In genomic region chr22:49956418-49956770, GRCh38 we compare ENCODE assay signal across 18 cellular contexts. TPM values are rescaled to one million over a fixed set of nuclear protein-coding genes. Genes with fewer than 3 reads are reported as not detected.
DNase-seq lines count a peak whose midpoint lies in the region; ATAC-seq and TF ChIP-seq lines count a peak whose summit lies in the region.
"Had no signal": no experiment of that assay in that cellular context is flagged by ENCODE, and none has a peak within 500 bp of the region (broad histone marks: within the 10 kb centered on the region; RNA-seq: fewer than 3 reads in every experiment).

No MANE protein-coding gene starts in this region.

- H3K4me1 ChIP-seq in IMR-90 (ENCODE audit: control insufficient read depth, insufficient read depth, low read length): peaks cover 35% of the 10 kb centered on the region
- H3K4me1 ChIP-seq in mesenchymal stem cell (ENCODE audit: control insufficient read depth, insufficient read depth, low read depth, low read length): peaks cover 50% of the 10 kb centered on the region
- H3K4me1 ChIP-seq: neural progenitor cell had no signal

- TF ChIP-seq POLR2A in IMR-90 (IDR thresholded peaks at IDR 0.05; ENCODE audit: low read depth, low read length): no peak

- H3K9me1 ChIP-seq in IMR-90 (ENCODE audit: insufficient read depth, low read length): peaks cover 21% of the 10 kb centered on the region

- H3K23ac ChIP-seq in IMR-90 (ENCODE audit: low read depth, low read length) (no peak overlapping the region), mesenchymal stem cell (ENCODE audit: low read length in 2 of 2) (no peak overlapping the region)

- no peak overlapping the region for H2AFZ ChIP-seq in IMR-90 (replicated peaks; ENCODE audit: low read length, poor library complexity)
- H2AFZ ChIP-seq in mesenchymal stem cell (ENCODE audit: low read depth, low read length): no peak overlapping the region
- H2AFZ ChIP-seq: neural progenitor cell had no signal

- no peak overlapping the region for H2BK5ac ChIP-seq in IMR-90 (ENCODE audit: low read depth, low read length, poor library complexity, severe bottlenecking)
- H2BK5ac ChIP-seq in mesenchymal stem cell (ENCODE audit: low read depth, low read length, poor library complexity, severe bottlenecking): no peak overlapping the region

- H3K36me3 Mint-ChIP-seq in stimulated activated memory B cell treated with anti-CD40 and anti-IgM and Interleukin-4, amounts not matched to agents 10 μg/mL and 1 μg/mL and 100 μg/mL, for 72 hours: peaks cover under 1% of the 10 kb centered on the region
- H3K36me3 Mint-ChIP-seq in stimulated activated effector memory CD8-positive, alpha-beta T cell treated with anti-CD3 and anti-CD28 coated beads, Interleukin-12 subunit alpha, Interleukin-12 subunit beta, amount 100 ng/mL, for 72 hours: peaks cover 3% of the 10 kb centered on the region
- H3K36me3 Mint-ChIP-seq: neural progenitor cell had no signal

- DNase-seq in IMR-90: no peak
- DNase-seq in Right ventricle myocardium superior: peak; percentile 49
- no peak for DNase-seq in mesenchymal stem cell
- DNase-seq in EL: no peak
- no peak for DNase-seq in COLO668 (lab: John Stamatoyannopoulos, UW; ENCODE audit: unreplicated experiment)
- no peak for DNase-seq in stimulated activated effector memory CD8-positive, alpha-beta T cell treated with anti-CD3 and anti-CD28 coated beads, Interleukin-12 subunit alpha, Interleukin-12 subunit beta, amount 100 ng/mL, for 72 hours (ENCODE audit: low spot score in 2 of 2)
- DNase-seq: activated CD4-positive, CD25-positive, alpha-beta regulatory T cell; activated CD8-positive, alpha-beta T cell treated with anti-CD3 and anti-CD28 coated beads for 36 hours; activated gamma-delta T cell treated with Interleukin-2 at 50 U/mL for 16 hours; cortex of kidney; NCI-H146; NCI-H526 had no signal

- H3K4me2 ChIP-seq in IMR-90 (ENCODE audit: low read depth, low read length) (no peak overlapping the region), mesenchymal stem cell (ENCODE audit: low read length, poor library complexity, severe bottlenecking) (no peak overlapping the region)
- H3K4me2 ChIP-seq: neural progenitor cell had no signal

- no peaks in the 10 kb centered on the region for H3K9me3 Mint-ChIP-seq in stimulated activated memory B cell treated with anti-CD40 and anti-IgM and Interleukin-4, amounts not matched to agents 10 μg/mL and 1 μg/mL and 100 μg/mL, for 72 hours
- H3K9me3 Mint-ChIP-seq in stimulated activated effector memory CD8-positive, alpha-beta T cell treated with anti-CD3 and anti-CD28 coated beads, Interleukin-12 subunit alpha, Interleukin-12 subunit beta, amount 100 ng/mL, for 72 hours: no peaks in the 10 kb centered on the region
- H3K9me3 Mint-ChIP-seq: activated CD8-positive, alpha-beta T cell treated with anti-CD3 and anti-CD28 coated beads for 36 hours; CD14-positive monocyte; neural progenitor cell had no signal

- dilution Hi-C loops in IMR-90 (cut with HindIII; ENCODE audit: low sequenced_read_pairs, unreplicated experiment): no loop called here

- intact Hi-C loops in IMR-90 (cut with micrococcal nuclease) (no loop called here), Right ventricle myocardium superior (cut with DNase I) (no loop called here)

- H3K14ac ChIP-seq in IMR-90 (replicated peaks; ENCODE audit: low read depth, low read length): no peak overlapping the region
- no peak overlapping the region for H3K14ac ChIP-seq in mesenchymal stem cell (ENCODE audit: low read length in 2 of 2)

- no peak for ATAC-seq in IMR-90 (ENCODE audit: low read depth)
- no peak for ATAC-seq in Right ventricle myocardium superior (ENCODE audit: poor library complexity)
- no peak for ATAC-seq in stimulated activated memory B cell treated with anti-CD40 and anti-IgM and Interleukin-4, amounts not matched to agents 10 μg/mL and 1 μg/mL and 100 μg/mL, for 72 hours
- no peak for ATAC-seq in HG03520 (IDR thresholded peaks at IDR 0.05; ENCODE audit: unreplicated experiment)
- ATAC-seq in stimulated activated effector memory CD8-positive, alpha-beta T cell treated with anti-CD3 and anti-CD28 coated beads, Interleukin-12 subunit alpha, Interleukin-12 subunit beta, amount 100 ng/mL, for 72 hours: no peak
- ATAC-seq: activated CD8-positive, alpha-beta T cell treated with anti-CD3 and anti-CD28 coated beads for 36 hours had no signal

- no peak overlapping the region for H3K27ac ChIP-seq in IMR-90 (ENCODE audit: insufficient read depth, low read length)
- no peak overlapping the region for H3K27ac ChIP-seq in mesenchymal stem cell (ENCODE audit: low read length, poor library complexity, severe bottlenecking)
- H3K27ac ChIP-seq: neural progenitor cell had no signal

- H2AK9ac ChIP-seq in IMR-90 (replicated peaks; ENCODE audit: low read depth, low read length, poor library complexity): peak overlapping the region; percentile 37

- H3K4me3 Mint-ChIP-seq in stimulated activated memory B cell treated with anti-CD40 and anti-IgM and Interleukin-4, amounts not matched to agents 10 μg/mL and 1 μg/mL and 100 μg/mL, for 72 hours: no peak overlapping the region
- no peak overlapping the region for H3K4me3 Mint-ChIP-seq in stimulated activated effector memory CD8-positive, alpha-beta T cell treated with anti-CD3 and anti-CD28 coated beads, Interleukin-12 subunit alpha, Interleukin-12 subunit beta, amount 100 ng/mL, for 72 hours
- H3K4me3 Mint-ChIP-seq: activated CD8-positive, alpha-beta T cell treated with anti-CD3 and anti-CD28 coated beads for 36 hours; CD14-positive monocyte; neural progenitor cell had no signal

- peaks cover 4 to 11% of the 10 kb centered on the region in 2 experiments; a peak in 2 of 4 replicates for H3K79me1 ChIP-seq in IMR-90 (ENCODE audit: low read depth in 1 of 2, low read length in 2 of 2)
- H3K79me1 ChIP-seq in mesenchymal stem cell (replicated peaks; ENCODE audit: low read length, poor library complexity, severe bottlenecking): peaks cover 2% of the 10 kb centered on the region

- CTCF ChIA-PET in IMR-90 (lab: Yijun Ruan, JAX): no interaction called here

- H3K27me3 Mint-ChIP-seq in stimulated activated memory B cell treated with anti-CD40 and anti-IgM and Interleukin-4, amounts not matched to agents 10 μg/mL and 1 μg/mL and 100 μg/mL, for 72 hours: no peaks in the 10 kb centered on the region
- H3K27me3 Mint-ChIP-seq: activated CD8-positive, alpha-beta T cell treated with anti-CD3 and anti-CD28 coated beads for 36 hours had no signal

- H2BK20ac ChIP-seq in IMR-90 (ENCODE audit: low read depth, low read length): no peak overlapping the region

- TF ChIP-seq RAD21 in IMR-90 (IDR thresholded peaks at IDR 0.05; ENCODE audit: low read length): no peak

- H4K20me1 ChIP-seq in IMR-90 (ENCODE audit: insufficient read depth, low read length): peaks cover 5% of the 10 kb centered on the region

- H3K27me3 ChIP-seq in IMR-90 (ENCODE audit: control insufficient read depth, insufficient read depth, low read length) (no peaks in the 10 kb centered on the region), mesenchymal stem cell (ENCODE audit: control insufficient read depth in 1 of 2, insufficient read depth in 1 of 2, low read length in 2 of 2) (no peaks in the 10 kb centered on the region)

- no peak overlapping the region; the same call in 1 of the 2 replicates for H3K4ac ChIP-seq in IMR-90 (ENCODE audit: low read depth, low read length)
- peak overlapping the region in 1 of 2 experiments; percentile 46 for H3K4ac ChIP-seq in mesenchymal stem cell (ENCODE audit: low read depth in 1 of 2, low read length in 2 of 2)

- H3K9me3 ChIP-seq in IMR-90 (ENCODE audit: control insufficient read depth, insufficient read depth, low read length) (no peaks in the 10 kb centered on the region), mesenchymal stem cell (ENCODE audit: control insufficient read depth, low read length) (no peaks in the 10 kb centered on the region)

- H3K27ac Mint-ChIP-seq in stimulated activated memory B cell treated with anti-CD40 and anti-IgM and Interleukin-4, amounts not matched to agents 10 μg/mL and 1 μg/mL and 100 μg/mL, for 72 hours: peak overlapping the region; percentile 77
- H3K27ac Mint-ChIP-seq in stimulated activated effector memory CD8-positive, alpha-beta T cell treated with anti-CD3 and anti-CD28 coated beads, Interleukin-12 subunit alpha, Interleukin-12 subunit beta, amount 100 ng/mL, for 72 hours: no peak overlapping the region
- H3K27ac Mint-ChIP-seq: activated CD8-positive, alpha-beta T cell treated with anti-CD3 and anti-CD28 coated beads for 36 hours had no signal

- H2BK12ac ChIP-seq in mesenchymal stem cell (ENCODE audit: low read length in 2 of 2): peak overlapping the region; percentile 12 to 18

- BruUV-seq in IMR-90 (replicated peaks; lab: Mats Ljungman, UMichigan): no TSS peak

- in situ Hi-C loops in IMR-90 (cut with MboI; ENCODE audit: low sequenced_read_pairs): no loop called here

- POLR2A ChIA-PET in IMR-90 (lab: Charles Lee; ENCODE audit: unreplicated experiment): no interaction called here

- no peaks in the 10 kb centered on the region for H3K36me3 ChIP-seq in IMR-90 (ENCODE audit: control insufficient read depth, insufficient read depth, low read length)
- peaks cover 0 to under 1% of the 10 kb centered on the region in 2 experiments for H3K36me3 ChIP-seq in mesenchymal stem cell (ENCODE audit: control insufficient read depth in 1 of 2, insufficient read depth in 2 of 2, low read depth in 1 of 2, low read length in 2 of 2)
- H3K36me3 ChIP-seq: neural progenitor cell had no signal

- no peak overlapping the region for H3K56ac ChIP-seq in IMR-90 (ENCODE audit: extremely low read depth, insufficient read depth, low read length)

- peaks cover 25% of the 10 kb centered on the region for H3K4me1 Mint-ChIP-seq in stimulated activated memory B cell treated with anti-CD40 and anti-IgM and Interleukin-4, amounts not matched to agents 10 μg/mL and 1 μg/mL and 100 μg/mL, for 72 hours
- peaks cover 11% of the 10 kb centered on the region for H3K4me1 Mint-ChIP-seq in stimulated activated effector memory CD8-positive, alpha-beta T cell treated with anti-CD3 and anti-CD28 coated beads, Interleukin-12 subunit alpha, Interleukin-12 subunit beta, amount 100 ng/mL, for 72 hours

- H4K8ac ChIP-seq in IMR-90 (ENCODE audit: low read depth in 2 of 2, low read length in 2 of 2) (no peak overlapping the region), mesenchymal stem cell (ENCODE audit: low read length) (no peak overlapping the region)

- no peak overlapping the region for H3K4me3 ChIP-seq in IMR-90 (ENCODE audit: insufficient read depth, low read depth, low read length)
- no peak overlapping the region for H3K4me3 ChIP-seq in mesenchymal stem cell (ENCODE audit: insufficient read depth in 1 of 2, low read depth in 1 of 2, low read length in 2 of 2)
- H3K4me3 ChIP-seq: neural progenitor cell had no signal

- H4K91ac ChIP-seq in IMR-90 (ENCODE audit: insufficient read depth, low read depth, low read length) (no peak overlapping the region), mesenchymal stem cell (ENCODE audit: low read length) (no peak overlapping the region)

- H4K5ac ChIP-seq in IMR-90 (ENCODE audit: low read depth, low read length): no peak overlapping the region

- H2AK5ac ChIP-seq in IMR-90 (ENCODE audit: low read depth, low read length) (no peak overlapping the region), mesenchymal stem cell (ENCODE audit: low read length, severe bottlenecking) (no peak overlapping the region)

- H3K18ac ChIP-seq in IMR-90 (ENCODE audit: low read depth, low read length): no peak overlapping the region
- H3K18ac ChIP-seq in mesenchymal stem cell (ENCODE audit: low read depth in 1 of 2, low read length in 2 of 2): no peak overlapping the region

- no peak overlapping the region for H2BK15ac ChIP-seq in IMR-90 (ENCODE audit: low read depth, low read length)
- H2BK15ac ChIP-seq in mesenchymal stem cell (ENCODE audit: low read depth, poor library complexity, severe bottlenecking): no peak overlapping the region

- no peak for TF ChIP-seq CTCF in IMR-90 (conservative IDR thresholded peaks at IDR 0.05; ENCODE audit: low read depth, low read length)

- H2BK120ac ChIP-seq in IMR-90 (ENCODE audit: low read depth, low read length) (no peak overlapping the region), mesenchymal stem cell (ENCODE audit: low read depth, low read length) (no peak overlapping the region)

- no peak overlapping the region for H3K9ac ChIP-seq in IMR-90 (ENCODE audit: low read depth, low read length)
- H3K9ac ChIP-seq in mesenchymal stem cell (ENCODE audit: low read length): no peak overlapping the region
- H3K9ac ChIP-seq: neural progenitor cell had no signal

- WGBS in IMR-90 (ENCODE audit: extremely low coverage in 2 of 2, insufficient read length in 1 of 2), 2 experiments: 93% methylated on average over 3 of the region's 15 CpGs; no CpG with 5 or more reads in 1 of the 2 experiments
- 92% methylated on average over 15 of the region's 15 CpGs for WGBS in mesenchymal stem cell

RNA-seq across cellular contexts. Expression of gene PIM3, which starts 4.2 kb away (rescaled TPM):
- total RNA-seq in IMR-90 (2012; rRNA removed) (8.6 and 10.3 TPM in 2 replicates), Right ventricle myocardium superior (61.5 TPM)
- 24.7 and 28.6 TPM in 2 replicates for polyA plus RNA-seq in IMR-90 (2012; rRNA removed)
- polyA plus RNA-seq in IMR-90 (2012; cell fraction: cytosol; rRNA removed): 31.4 and 45.1 TPM in 2 replicates
- polyA plus RNA-seq in IMR-90 (2012; cell fraction: nucleus; rRNA removed; ENCODE audit: low replicate concordance): 37.2 and 85.2 TPM in 2 replicates
- polyA plus RNA-seq in mesenchymal stem cell (2013, experiment 1 of 2): 18.5 TPM
- 17.6 TPM for polyA plus RNA-seq in mesenchymal stem cell (2013, experiment 2 of 2)

RNA-seq across cellular contexts. Expression of gene CRELD2, which starts 38.0 kb away (rescaled TPM):
- total RNA-seq in IMR-90 (2012; rRNA removed) (36.1 and 36.2 TPM in 2 replicates), Right ventricle myocardium superior (22.1 TPM)
- polyA plus RNA-seq in IMR-90 (2012; rRNA removed): 70.7 and 82.0 TPM in 2 replicates
- 110 and 153 TPM in 2 replicates for polyA plus RNA-seq in IMR-90 (2012; cell fraction: cytosol; rRNA removed)
- polyA plus RNA-seq in IMR-90 (2012; cell fraction: nucleus; rRNA removed; ENCODE audit: low replicate concordance): 79.2 and 119 TPM in 2 replicates
- polyA plus RNA-seq in mesenchymal stem cell (2013, experiment 1 of 2): 37.9 TPM
- 35.8 TPM for polyA plus RNA-seq in mesenchymal stem cell (2013, experiment 2 of 2)

RNA-seq across cellular contexts. Expression of gene ALG12, which starts 38.2 kb away (rescaled TPM):
- 5.6 and 7.2 TPM in 2 replicates for total RNA-seq in IMR-90 (2012; rRNA removed)
- polyA plus RNA-seq in IMR-90 (2012; rRNA removed): 10.9 and 11.2 TPM in 2 replicates
- 18.8 and 22.7 TPM in 2 replicates for polyA plus RNA-seq in IMR-90 (2012; cell fraction: cytosol; rRNA removed)
- polyA plus RNA-seq in IMR-90 (2012; cell fraction: nucleus; rRNA removed; ENCODE audit: low replicate concordance): 13.5 and 24.8 TPM in 2 replicates
- 13.8 TPM for total RNA-seq in Right ventricle myocardium superior
- 20.9 TPM for polyA plus RNA-seq in mesenchymal stem cell (2013, experiment 1 of 2)
- polyA plus RNA-seq in mesenchymal stem cell (2013, experiment 2 of 2): 21.2 TPM

RNA-seq across cellular contexts. Expression of gene IL17REL, which starts 56.2 kb away (rescaled TPM):
- total RNA-seq in IMR-90 (2012; rRNA removed) (not detected in 2 replicates), Right ventricle myocardium superior (not detected)
- not detected in 2 replicates for polyA plus RNA-seq in IMR-90 (2012; rRNA removed)
- polyA plus RNA-seq in IMR-90 (2012; cell fraction: cytosol; rRNA removed): 0.01 TPM in 1 of 2 replicates, not detected in the other
- polyA plus RNA-seq in IMR-90 (2012; cell fraction: nucleus; rRNA removed; ENCODE audit: low replicate concordance): 0.04 and 0.05 TPM in 2 replicates
- polyA plus RNA-seq in mesenchymal stem cell (2013, experiment 1 of 2): 0.06 TPM
- 0.08 TPM for polyA plus RNA-seq in mesenchymal stem cell (2013, experiment 2 of 2)
- total RNA-seq: kidney epithelial cell had no signal
- polyA plus RNA-seq: AG04450, CD14-positive monocyte had no signal
